17 cellular contexts compared by ENCODE assay signal in genomic region chr3:154818676-154819255, GRCh38.
"Had no signal": no experiment of that assay in that cellular context is flagged by ENCODE, and none has a peak within 500 bp of the region (broad histone marks: within the 10 kb centered on the region; RNA-seq: fewer than 3 reads in every experiment).

No MANE protein-coding gene starts in this region.

- H3K27me3 ChIP-seq: heart left ventricle, tibial artery, vagina had no signal

- H3K4me3 ChIP-seq: coronary artery, heart left ventricle, lower lobe of right lung, tibial artery, vagina had no signal

- H3K9me3 ChIP-seq: tibial artery, vagina had no signal

- H3K4me1 ChIP-seq: lower lobe of right lung, tibial artery, vagina had no signal

- ATAC-seq: heart left ventricle; left colon; lower lobe of right lung; naive thymus-derived CD4-positive, alpha-beta T cell; stimulated activated memory B cell treated with anti-CD40 and anti-IgM and Interleukin-4, amounts not matched to agents 10 μg/mL and 1 μg/mL and 100 μg/mL, for 72 hours had no signal

- DNase-seq: activated CD4-positive, alpha-beta T cell treated with anti-CD3 and anti-CD28 coated beads, Interleukin-2, amount 50 U/mL, for 1 hour; activated CD8-positive, alpha-beta memory T cell treated with anti-CD3 and anti-CD28 coated beads for 24 hours; activated gamma-delta T cell treated with Interleukin-2 at 50 U/mL for 16 hours; amygdala; central memory CD4-positive, alpha-beta T cell; effector CD8-positive, alpha-beta T cell; heart left ventricle; left colon; lower lobe of right lung; midbrain; naive thymus-derived CD4-positive, alpha-beta T cell; stimulated activated CD4-positive, alpha-beta T cell treated with anti-CD3 and anti-CD28 coated beads, Interleukin-2, amount 100 ng/mL, for 48 hours; tibial artery had no signal

- H3K36me3 ChIP-seq: heart left ventricle, lower lobe of right lung, tibial artery, vagina had no signal

- H3K27ac ChIP-seq: coronary artery, heart left ventricle, lower lobe of right lung, tibial artery, vagina had no signal

- FAIRE-seq: frontal cortex had no signal
